11 cellular contexts compared by ENCODE assay signal in genomic region chr7:132838313-132838712, GRCh38.
"Had no signal": no experiment of that assay in that cellular context is flagged by ENCODE, and none has a peak within 500 bp of the region (broad histone marks: within the 10 kb centered on the region; RNA-seq: fewer than 3 reads in every experiment).

No MANE protein-coding gene starts in this region.

- DNase-seq: GM23248, GOT3, H7, H9, HCEC 1CT, HFFc6 had no signal

- H3K27ac Mint-ChIP-seq: GM23338, HFFc6 had no signal

- H3K36me3 ChIP-seq: HAP-1 had no signal

- FAIRE-seq: H1, H54 had no signal

- ATAC-seq: GM23338, HCT116 had no signal

- H3K9me3 Mint-ChIP-seq: GM23338, H9, HFFc6 had no signal

- H3K4me3 ChIP-seq: GM23248, GM23338, HAP-1 had no signal

- H3K9ac ChIP-seq: GM23248 had no signal

- H3K27ac ChIP-seq: GM23248 had no signal

- H3K9me3 ChIP-seq: HAP-1 had no signal

- H2AFZ ChIP-seq: GM23248, GM23338 had no signal

- H3K4me3 Mint-ChIP-seq: GM23338, H9, HFFc6 had no signal

- H3K4me2 ChIP-seq: GM23338 had no signal
